ENCODE assay signal across 17 cellular contexts in the genomic region with DNA sequence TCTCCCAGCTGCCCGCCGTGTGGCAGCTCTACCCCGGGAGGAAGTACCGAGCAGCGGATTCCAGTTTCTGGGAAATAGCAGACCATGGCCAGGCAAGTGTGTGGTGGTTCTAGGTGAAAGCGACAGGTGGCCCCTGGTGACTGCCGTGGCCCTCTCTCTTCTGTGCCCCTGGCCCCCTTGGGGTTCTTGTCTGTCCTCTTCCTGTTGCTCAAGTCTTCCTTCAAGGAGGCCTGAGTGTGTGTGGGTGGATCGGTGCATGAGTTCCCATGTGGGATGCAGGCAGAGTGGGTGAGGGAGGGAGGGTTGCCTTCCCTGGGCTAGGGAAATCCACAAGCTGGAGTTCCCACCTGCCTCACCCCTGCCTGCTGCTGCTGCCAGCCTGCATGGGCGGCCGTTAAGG.
"Had no signal": no experiment of that assay in that cellular context is flagged by ENCODE, and none has a peak within 500 bp of the region (broad histone marks: within the 10 kb centered on the region; RNA-seq: fewer than 3 reads in every experiment).

No MANE protein-coding gene starts in this region.

- H3K27ac ChIP-seq: coronary artery, heart left ventricle, psoas muscle, right lobe of liver had no signal

- H3K9me3 Mint-ChIP-seq: nephron had no signal

- ATAC-seq: esophagus mucosa, heart left ventricle, left colon, left ventricle myocardium superior, psoas muscle, right lobe of liver had no signal

- H3K4me1 ChIP-seq: heart left ventricle, psoas muscle, right lobe of liver had no signal

- DNase-seq: effector CD8-positive, alpha-beta T cell; heart left ventricle; hippocampal formation; left colon; left ventricle myocardium superior; mesenchymal stem cell; midbrain; psoas muscle; retina; right lobe of liver; stimulated activated CD4-positive, alpha-beta T cell treated with anti-CD3 and anti-CD28 coated beads, Interleukin-4, amount 100 ng/mL, for 24 hours; stimulated activated naive CD4-positive, alpha-beta T cell treated with Interleukin-2 at 50 U/mL for 16 hours; trophoblast cell had no signal

- H3K9me3 ChIP-seq: heart left ventricle, psoas muscle, right lobe of liver had no signal

- H3K27me3 ChIP-seq: right lobe of liver had no signal

- H3K4me3 ChIP-seq: coronary artery, heart left ventricle, lung, psoas muscle, right lobe of liver had no signal

- H3K36me3 ChIP-seq: heart left ventricle, right lobe of liver had no signal

- H3K27ac Mint-ChIP-seq: nephron had no signal

- H3K4me3 Mint-ChIP-seq: nephron had no signal

- H3K4me1 Mint-ChIP-seq: nephron had no signal
